28 cellular contexts compared by ENCODE assay signal in genomic region chr3:132183811-132184210, GRCh38.
"Had no signal": no experiment of that assay in that cellular context is flagged by ENCODE, and none has a peak within 500 bp of the region (broad histone marks: within the 10 kb centered on the region; RNA-seq: fewer than 3 reads in every experiment).

No MANE protein-coding gene starts in this region.

- H3K9me3 Mint-ChIP-seq: activated B cell treated with CpG ODN at 0.5 μM for 24 hours; activated CD4-positive, alpha-beta T cell treated with anti-CD3 and anti-CD28 coated beads, Interleukin-2, amount 10 ng/mL, durations not matched to agents 24 days and 14 days; activated naive CD4-positive, alpha-beta T cell treated with anti-CD3 and anti-CD28 coated beads for 36 hours; activated T-cell treated with anti-CD3 and anti-CD28 coated beads, Interleukin-2, amount 50 U/mL, for 4 hours; activated T-helper 17 cell treated with anti-CD3 and anti-CD28 coated beads, Interleukin-2, amount 50 U/mL, for 72 hours; brain; central memory CD8-positive, alpha-beta T cell had no signal

- H3K4me1 Mint-ChIP-seq: activated B cell treated with CpG ODN at 0.5 μM for 24 hours; activated CD4-positive, alpha-beta T cell treated with anti-CD3 and anti-CD28 coated beads, Interleukin-2, amount 10 ng/mL, durations not matched to agents 24 days and 14 days had no signal

- H3K4me3 Mint-ChIP-seq: activated B cell treated with CpG ODN at 0.5 μM for 24 hours; activated CD4-positive, alpha-beta T cell treated with anti-CD3 and anti-CD28 coated beads, Interleukin-2, amount 10 ng/mL, durations not matched to agents 24 days and 14 days; activated naive CD4-positive, alpha-beta T cell treated with anti-CD3 and anti-CD28 coated beads for 36 hours; activated naive CD8-positive, alpha-beta T cell; activated T-cell treated with anti-CD3 and anti-CD28 coated beads, Interleukin-2, amount 50 U/mL, for 4 hours; activated T-helper 17 cell treated with anti-CD3 and anti-CD28 coated beads, Interleukin-2, amount 50 U/mL, for 72 hours; brain; central memory CD8-positive, alpha-beta T cell; T-helper 17 cell had no signal

- H3K27me3 ChIP-seq: Peyer's patch had no signal

- H3K27ac ChIP-seq: KMS-11, Peyer's patch, RWPE1 had no signal

- H3K27ac Mint-ChIP-seq: activated B cell treated with CpG ODN at 0.5 μM for 24 hours; activated CD4-positive, alpha-beta T cell treated with anti-CD3 and anti-CD28 coated beads, Interleukin-2, amount 10 ng/mL, durations not matched to agents 24 days and 14 days; activated naive CD4-positive, alpha-beta T cell treated with anti-CD3 and anti-CD28 coated beads for 36 hours; activated naive CD8-positive, alpha-beta T cell; activated T-helper 17 cell treated with anti-CD3 and anti-CD28 coated beads, Interleukin-2, amount 50 U/mL, for 72 hours; T-helper 17 cell had no signal

- H3K27me3 Mint-ChIP-seq: brain had no signal

- DNase-seq: activated B cell treated with CpG ODN at 0.5 μM for 24 hours; activated CD4-positive, alpha-beta T cell treated with anti-CD3 and anti-CD28 coated beads for 1 hour; activated CD4-positive, alpha-beta T cell treated with anti-CD3 and anti-CD28 coated beads, Interleukin-2, amount 10 ng/mL, durations not matched to agents 24 days and 14 days; activated CD4-positive, alpha-beta T cell treated with anti-CD3 and anti-CD28 coated beads, Interleukin-2, amount 50 U/mL, for 48 hours; activated CD8-positive, alpha-beta memory T cell treated with anti-CD3 and anti-CD28 coated beads for 24 hours; activated gamma-delta T cell; activated naive CD4-positive, alpha-beta T cell treated with anti-CD3 and anti-CD28 coated beads for 36 hours; activated T-cell treated with anti-CD3 and anti-CD28 coated beads, Interleukin-2, amount 50 U/mL, for 4 hours; amygdala; cortex of kidney; NCI-H1092; NCI-H146; NCI-H187 treated with DMSO at 0.1 percent for 48 hours; NCI-H2081 treated with DMSO at 0.1 percent for 48 hours; NCI-H2171 treated with DMSO at 0.1 percent for 48 hours; NCI-H446 treated with DMSO at 0.1 percent for 48 hours; NCI-H526; NK-92 treated with Interleukin-12 subunit alpha and Interleukin-12 subunit beta, amount 100 ng/mL, for 24 hours; Right ventricle myocardium superior; T-helper 17 cell; T-helper 9 cell had no signal

- H3K4me3 ChIP-seq: Peyer's patch had no signal

- H3K36me3 Mint-ChIP-seq: activated naive CD8-positive, alpha-beta T cell; brain had no signal

- H3K9me3 ChIP-seq: Peyer's patch had no signal

- H3K36me3 ChIP-seq: Peyer's patch had no signal

- H3K4me1 ChIP-seq: Peyer's patch had no signal
